ENCODE assay signal across 1 cellular context in genomic region chr3:111848246-111848645, GRCh38.
TF ChIP-seq lines count a peak whose summit lies in the region.

No MANE protein-coding gene starts in this region.

TF ChIP-seq in IMR-90, 13 proteins besides CTCF, POLR2A, EP300 and RAD21 (continued from another document):
- TF ChIP-seq ELK1 (IDR thresholded peaks at IDR 0.05; ENCODE audit: borderline replicate concordance, low read depth, low read length) (no peak), NFE2L2 (IDR thresholded peaks at IDR 0.05; ENCODE audit: low read depth, low read length) (no peak), SMC3 (IDR thresholded peaks at IDR 0.05; ENCODE audit: low read depth, low read length) (no peak), MXI1 (IDR thresholded peaks at IDR 0.05; ENCODE audit: borderline replicate concordance, low read depth, low read length) (no peak), CHD1 (IDR thresholded peaks at IDR 0.05; ENCODE audit: low read depth, low read length) (no peak), RFX5 (IDR thresholded peaks at IDR 0.05; ENCODE audit: low read depth, low read length) (no peak), MAZ (IDR thresholded peaks at IDR 0.05; ENCODE audit: borderline replicate concordance, low read depth, low read length) (no peak), USF2 (IDR thresholded peaks at IDR 0.05; ENCODE audit: low read depth, low read length) (no peak), RCOR1 (IDR thresholded peaks at IDR 0.05; ENCODE audit: insufficient replicate concordance, low read length) (no peak), CEBPB (IDR thresholded peaks at IDR 0.05; ENCODE audit: low read depth, low read length) (no peak), MAFK (IDR thresholded peaks at IDR 0.05; ENCODE audit: low read depth, low read length) (no peak), FOS (IDR thresholded peaks at IDR 0.05; ENCODE audit: low read depth, low read length) (no peak)
